ENCODE assay signal across 8 cellular contexts in genomic region chr9:32571969-32572899, GRCh38. TPM values are rescaled to one million over a fixed set of nuclear protein-coding genes. Genes with fewer than 3 reads are reported as not detected.
DNase-seq lines count a peak whose midpoint lies in the region; ATAC-seq lines count a peak whose summit lies in the region.

No MANE protein-coding gene starts in this region.

- H3K4me3 Mint-ChIP-seq in activated CD4-positive, alpha-beta memory T cell treated with anti-CD3 and anti-CD28 coated beads for 36 hours = peak overlapping the region; percentile 98
- peak overlapping the region; percentile 98 for H3K4me3 Mint-ChIP-seq in memory B cell

- H3K9me3 Mint-ChIP-seq in activated CD4-positive, alpha-beta memory T cell treated with anti-CD3 and anti-CD28 coated beads for 36 hours = no peaks in the 10 kb centered on the region
- H3K9me3 Mint-ChIP-seq in memory B cell = no peaks in the 10 kb centered on the region

- H3K4me3 ChIP-seq in BLaER1 = peak overlapping the region; percentile 88

- CTCF ChIA-PET in activated CD4-positive, alpha-beta memory T cell treated with anti-CD3 and anti-CD28 coated beads for 36 hours (lab: Charles Lee) = interaction anchor here (0.6 to 4.0 kb wide), 22 partner anchors 9 to 194 kb away, joined by 3 to 147 read pairs (median 5); partner anchors contain the start of genes ACO1, RIGI, SMIM27 and TOPORS

- peak overlapping the region; percentile 88 for H3K9ac ChIP-seq in BLaER1

- peaks cover 15% of the 10 kb centered on the region for H3K36me3 Mint-ChIP-seq in activated CD4-positive, alpha-beta memory T cell treated with anti-CD3 and anti-CD28 coated beads for 36 hours
- H3K36me3 Mint-ChIP-seq in memory B cell = peaks cover 12% of the 10 kb centered on the region

- peak overlapping the region; percentile 77 for H3K27ac ChIP-seq in BLaER1

- H3K27ac Mint-ChIP-seq in activated CD4-positive, alpha-beta memory T cell treated with anti-CD3 and anti-CD28 coated beads for 36 hours = peak overlapping the region; percentile 95
- H3K27ac Mint-ChIP-seq in memory B cell = peak overlapping the region; percentile 93

- no peaks in the 10 kb centered on the region for H3K27me3 Mint-ChIP-seq in activated CD4-positive, alpha-beta memory T cell treated with anti-CD3 and anti-CD28 coated beads for 36 hours
- H3K27me3 Mint-ChIP-seq in memory B cell = no peaks in the 10 kb centered on the region

- ATAC-seq in GM18909 (IDR thresholded peaks at IDR 0.05; ENCODE audit: poor library complexity, unreplicated experiment) = peak; percentile 93
- ATAC-seq in HG03196 (IDR thresholded peaks at IDR 0.05; ENCODE audit: unreplicated experiment) = peak; percentile 92
- ATAC-seq in memory B cell (ENCODE audit: low read depth) = peak; percentile 82

- H3K4me1 Mint-ChIP-seq in activated CD4-positive, alpha-beta memory T cell treated with anti-CD3 and anti-CD28 coated beads for 36 hours (ENCODE audit: low read depth) = peaks cover 27% of the 10 kb centered on the region
- H3K4me1 Mint-ChIP-seq in memory B cell = peaks cover 14% of the 10 kb centered on the region

- DNase-seq in NCI-H526 (lab: John Stamatoyannopoulos, UW) = peak; percentile 74 to 86
- DNase-seq in activated CD4-positive, alpha-beta memory T cell treated with anti-CD3 and anti-CD28 coated beads for 36 hours = peak; percentile 85
- DNase-seq in effector CD8-positive, alpha-beta T cell (lab: John Stamatoyannopoulos, UW) = peak; percentile 50
- DNase-seq in memory B cell (ENCODE audit: low spot score in 2 of 2) = peak; percentile 44 to 70
- DNase-seq in stimulated activated CD8-positive, alpha-beta memory T cell treated with anti-CD3 and anti-CD28 coated beads, Interleukin-15, amount 100 ng/mL, for 4 hours (ENCODE audit: low read depth in 2 of 2) = peak; percentile 32 to 70

- peaks cover 23% of the 10 kb centered on the region for H3K4me1 ChIP-seq in BLaER1

- no peaks in the 10 kb centered on the region for H3K9me3 ChIP-seq in BLaER1

- H3K27me3 ChIP-seq in BLaER1 = no peaks in the 10 kb centered on the region

- peaks cover 26% of the 10 kb centered on the region for H3K36me3 ChIP-seq in BLaER1

- POLR2A ChIA-PET in activated CD4-positive, alpha-beta memory T cell treated with anti-CD3 and anti-CD28 coated beads for 36 hours (lab: Charles Lee) = interaction anchor here (1.3 to 3.1 kb wide), 5 partner anchors 9 to 193 kb away, joined by 5 to 20 read pairs (median 7); partner anchors contain the start of genes ACO1, RIGI, SMIM27 and TOPORS

- H4K20me1 ChIP-seq in BLaER1 = peaks cover 36% of the 10 kb centered on the region

- intact Hi-C loops in activated CD4-positive, alpha-beta memory T cell treated with anti-CD3 and anti-CD28 coated beads for 36 hours (cut with micrococcal nuclease) = loop anchor here (1.0 to 5.0 kb wide), 6 partner anchors 20 to 590 kb away; partner anchors contain the start of genes DNAJA1, RIGI, SMIM27 and SMU1

- peak overlapping the region; percentile 76 for H3K4me2 ChIP-seq in BLaER1

RNA-seq across cellular contexts. Expression of gene NDUFB6, which starts 0.7 kb away (rescaled TPM):
- 10 to 100 TPM; 75.7 to 77.1 TPM for total RNA-seq in activated CD4-positive, alpha-beta memory T cell treated with anti-CD3 and anti-CD28 coated beads for 36 hours

RNA-seq across cellular contexts. Expression of gene TOPORS, which starts 19.8 kb away (rescaled TPM):
- 10 to 100 TPM; 14.8 to 15.4 TPM for total RNA-seq in activated CD4-positive, alpha-beta memory T cell treated with anti-CD3 and anti-CD28 coated beads for 36 hours

RNA-seq across cellular contexts. Expression of gene SMIM27, which starts 20.1 kb away (rescaled TPM):
- 10 to 100 TPM; 18.5 to 19.5 TPM for total RNA-seq in activated CD4-positive, alpha-beta memory T cell treated with anti-CD3 and anti-CD28 coated beads for 36 hours

RNA-seq across cellular contexts. Expression of gene RIGI, which starts 46.2 kb away (rescaled TPM):
- 10 to 100 TPM; 10.6 to 11.7 TPM for total RNA-seq in activated CD4-positive, alpha-beta memory T cell treated with anti-CD3 and anti-CD28 coated beads for 36 hours

Comparison
In these comparisons a context has a peak if more than half of its experiments do, and no peak if none do; other contexts are left out.
1. Peak in every context shown above with its lines: DNase-seq, ATAC-seq, H3K4me3 ChIP-seq and H3K27ac ChIP-seq.